ENCODE assay signal across 34 cellular contexts in genomic region chr16:18966791-18967190, GRCh38. TPM values are rescaled to one million over a fixed set of nuclear protein-coding genes. Genes with fewer than 3 reads are reported as not detected.
"Had no signal": no experiment of that assay in that cellular context is flagged by ENCODE, and none has a peak within 500 bp of the region (broad histone marks: within the 10 kb centered on the region; RNA-seq: fewer than 3 reads in every experiment).

No MANE protein-coding gene starts in this region.

- H3K36me3 ChIP-seq: adrenal gland, ascending aorta, brain microvascular endothelial cell, breast epithelium, cardiac muscle cell had no signal

- H3K27ac ChIP-seq: adrenal gland, ascending aorta, body of pancreas, brain microvascular endothelial cell, breast epithelium, cardiac muscle cell had no signal

- H3K27me3 ChIP-seq: adrenal gland, ascending aorta, body of pancreas, brain microvascular endothelial cell, breast epithelium, cardiac muscle cell had no signal

- H3K4me1 ChIP-seq: ascending aorta, breast epithelium had no signal

- ATAC-seq: activated naive CD4-positive, alpha-beta T cell treated with anti-CD3 and anti-CD28 coated beads, Interleukin-2, amount 50 U/mL, for 72 hours; activated naive CD8-positive, alpha-beta T cell treated with anti-CD3 and anti-CD28 coated beads, Interleukin-2, amount 50 U/mL, for 24 hours; activated T-cell treated with anti-CD3 and anti-CD28 coated beads, Interleukin-2, amount 50 U/mL, for 4 hours; activated T-cell treated with anti-CD3 and anti-CD28 coated beads, Interleukin-2, amount 50 U/mL, for 72 hours; activated T-helper 17 cell treated with anti-CD3 and anti-CD28 coated beads, Interleukin-2, amount 50 U/mL, for 72 hours; body of pancreas had no signal

- H3K4me3 ChIP-seq: adrenal gland, ascending aorta, body of pancreas, breast epithelium, cardiac muscle cell had no signal

- H3K9me3 ChIP-seq: adrenal gland, ascending aorta, body of pancreas, breast epithelium had no signal

- DNase-seq: activated effector memory CD4-positive, alpha-beta T cell treated with anti-CD3 and anti-CD28 coated beads, Interleukin-2, amount 50 U/mL, for 16 hours; activated effector memory CD4-positive, alpha-beta T cell treated with Interleukin-2 at 50 U/mL for 16 hours; activated gamma-delta T cell; activated gamma-delta T cell treated with Interleukin-2 at 50 U/mL for 16 hours; activated naive CD4-positive, alpha-beta T cell; activated naive CD4-positive, alpha-beta T cell treated with anti-CD3 and anti-CD28 coated beads for 36 hours; activated naive CD4-positive, alpha-beta T cell treated with anti-CD3 and anti-CD28 coated beads, Interleukin-2, amount 10 ng/mL, durations not matched to agents 7 days and 5 days; activated naive CD4-positive, alpha-beta T cell treated with anti-CD3 and anti-CD28 coated beads, Interleukin-2, amount 50 U/mL, for 16 hours; activated naive CD4-positive, alpha-beta T cell treated with Interleukin-2 at 50 U/mL for 16 hours; activated naive CD8-positive, alpha-beta T cell treated with anti-CD3 and anti-CD28 coated beads for 36 hours; activated naive CD8-positive, alpha-beta T cell treated with anti-CD3 and anti-CD28 coated beads, Interleukin-2, amount 10 ng/mL, durations not matched to agents 7 days and 5 days; activated naive CD8-positive, alpha-beta T cell treated with anti-CD3 and anti-CD28 coated beads, Interleukin-2, amount 50 U/mL, for 24 hours; activated T-cell treated with anti-CD3 and anti-CD28 coated beads, Interleukin-2, amount 50 U/mL, for 1 hour; activated T-cell treated with anti-CD3 and anti-CD28 coated beads, Interleukin-2, amount 50 U/mL, for 24 hours; activated T-cell treated with anti-CD3 and anti-CD28 coated beads, Interleukin-2, amount 50 U/mL, for 4 hours; activated T-cell treated with anti-CD3 and anti-CD28 coated beads, Interleukin-2, amount 50 U/mL, for 48 hours; activated T-cell treated with anti-CD3 and anti-CD28 coated beads, Interleukin-2, amount 50 U/mL, for 72 hours; adrenal gland; amniotic stem cell; amygdala; anterior cingulate cortex; aorta; body of pancreas; brain microvascular endothelial cell; caudate nucleus; central memory CD4-positive, alpha-beta T cell; cerebellar nuclear complex had no signal

RNA-seq across cellular contexts. Expression of gene TMC7, which starts 16.9 kb away (rescaled TPM):
- total RNA-seq: activated naive CD4-positive, alpha-beta T cell treated with anti-CD3 and anti-CD28 coated beads for 36 hours; activated naive CD4-positive, alpha-beta T cell treated with anti-CD3 and anti-CD28 coated beads, Interleukin-2, amount 50 U/mL, for 72 hours; activated naive CD8-positive, alpha-beta T cell treated with anti-CD3 and anti-CD28 coated beads for 36 hours; activated naive CD8-positive, alpha-beta T cell treated with anti-CD3 and anti-CD28 coated beads, Interleukin-2, amount 10 ng/mL, durations not matched to agents 7 days and 5 days; activated T-cell treated with anti-CD3 and anti-CD28 coated beads, Interleukin-2, amount 50 U/mL, for 4 hours; activated T-helper 1 cell treated with anti-CD3 and anti-CD28 coated beads, Interleukin-12 subunit alpha, Interleukin-12 subunit beta, Interleukin-2, Interleukin-4 antibody, amounts not matched to agents 30 ng/mL and 10 ng/mL and 1 ng/mL, durations not matched to agents 14 hours and 24 hours and 36 hours; activated T-helper 17 cell treated with anti-CD3 and anti-CD28 coated beads, Interleukin-2, amount 50 U/mL, for 72 hours; activated T-helper 2 cell treated with anti-CD3 and anti-CD28 coated beads, Interferon-gamma antibody, Interleukin-2, Interleukin-4, amounts not matched to agents 10 μg/mL and 5 μg/mL and 100 μg/mL, durations not matched to agents 14 hours and 24 hours and 36 hours had no signal
